16 cellular contexts compared by ENCODE assay signal in the genomic region with DNA sequence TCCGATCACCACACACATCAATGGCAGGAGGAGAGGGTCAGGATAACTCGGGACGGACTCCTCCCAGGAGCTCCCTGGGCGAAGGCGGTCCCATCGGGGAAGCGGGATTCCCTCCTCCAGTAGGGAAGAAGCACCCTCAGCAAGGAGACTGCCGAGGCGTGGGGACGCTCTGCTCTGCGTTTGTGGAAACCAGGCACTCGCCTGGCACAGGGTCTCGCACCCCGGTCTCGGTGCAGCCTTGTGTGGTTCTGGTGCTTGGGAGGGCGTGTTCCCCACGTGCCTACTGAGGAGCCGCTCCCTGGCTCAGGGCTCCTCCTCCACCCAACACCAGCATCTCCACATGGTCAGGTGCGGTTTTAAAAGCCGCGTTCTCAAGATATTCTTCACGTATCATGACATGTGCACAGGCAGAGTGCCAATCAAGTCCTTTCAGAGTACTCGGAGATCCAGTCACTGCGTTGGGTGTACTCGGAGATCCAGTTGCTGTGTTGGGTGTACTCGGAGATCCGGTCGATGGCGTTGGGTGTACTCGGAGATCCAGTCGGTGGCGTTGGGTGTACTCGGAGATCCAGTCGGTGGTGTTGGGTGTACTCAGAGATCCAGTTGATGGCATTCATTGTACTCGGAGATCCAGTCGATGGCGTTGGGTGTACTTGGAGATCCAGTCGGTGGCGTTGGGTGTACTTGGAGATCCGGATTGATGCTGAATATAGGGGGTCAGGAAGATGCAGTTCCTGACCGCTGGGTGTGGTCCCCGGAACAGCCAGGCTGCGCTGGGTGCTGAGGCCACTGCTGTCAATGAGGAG.
"Had no signal": no experiment of that assay in that cellular context is flagged by ENCODE, and none has a peak within 500 bp of the region (broad histone marks: within the 10 kb centered on the region; RNA-seq: fewer than 3 reads in every experiment).

No MANE protein-coding gene starts in this region.

- H3K4me3 Mint-ChIP-seq: activated CD8-positive, alpha-beta memory T cell treated with anti-CD3 and anti-CD28 coated beads, Interleukin-2, amount 10 ng/mL, durations not matched to agents 7 days and 5 days; neural crest cell; stimulated activated naive CD8-positive, alpha-beta T cell treated with anti-CD3 and anti-CD28 coated beads, Interleukin-15, Interleukin-2, amounts not matched to agents 100 ng/mL and 50 ng/mL, for 24 hours; T-helper 2 cell treated with Interferon-gamma antibody and Interleukin-4, amounts not matched to agents 5 μg/mL and 100 μg/mL, for 36 hours had no signal

- H3K9me3 Mint-ChIP-seq: stimulated activated naive CD8-positive, alpha-beta T cell treated with anti-CD3 and anti-CD28 coated beads, Interleukin-15, Interleukin-2, amounts not matched to agents 100 ng/mL and 50 ng/mL, for 24 hours had no signal

- H3K27ac ChIP-seq: adrenal gland, foreskin keratinocyte, pancreas, thoracic aorta, vagina had no signal

- FAIRE-seq: endometrium, pancreas had no signal

- H3K4me1 Mint-ChIP-seq: neural crest cell had no signal

- H3K9me3 ChIP-seq: adrenal gland, pancreas, thoracic aorta, vagina had no signal

- ATAC-seq: activated CD4-positive, CD25-positive, alpha-beta regulatory T cell treated with anti-CD3 and anti-CD28 coated beads, Interleukin-2, amount 50 U/mL, for 24 hours; activated CD8-positive, alpha-beta memory T cell treated with anti-CD3 and anti-CD28 coated beads, Interleukin-2, amount 10 ng/mL, durations not matched to agents 7 days and 5 days; foreskin keratinocyte had no signal

- H3K27me3 ChIP-seq: adrenal gland, foreskin keratinocyte, pancreas, vagina had no signal

- H3K27me3 Mint-ChIP-seq: stimulated activated naive CD8-positive, alpha-beta T cell treated with anti-CD3 and anti-CD28 coated beads, Interleukin-15, Interleukin-2, amounts not matched to agents 100 ng/mL and 50 ng/mL, for 24 hours had no signal

- H3K36me3 ChIP-seq: adrenal gland, pancreas, thoracic aorta, vagina had no signal

- H3K4me1 ChIP-seq: adrenal gland, foreskin keratinocyte, vagina had no signal

- DNase-seq: activated CD4-positive, alpha-beta T cell treated with anti-CD3 and anti-CD28 coated beads, Interleukin-2, amount 50 U/mL, for 48 hours; activated CD8-positive, alpha-beta memory T cell treated with anti-CD3 and anti-CD28 coated beads, Interleukin-2, amount 10 ng/mL, durations not matched to agents 7 days and 5 days; activated naive CD4-positive, alpha-beta T cell treated with Interleukin-2 at 50 U/mL for 16 hours; foreskin keratinocyte; mesendoderm; stimulated activated CD4-positive, alpha-beta T cell treated with anti-CD3 and anti-CD28 coated beads, Interleukin-4, amount 100 ng/mL, for 24 hours; SW 1271 had no signal

- H3K27ac Mint-ChIP-seq: activated CD8-positive, alpha-beta memory T cell treated with anti-CD3 and anti-CD28 coated beads, Interleukin-2, amount 10 ng/mL, durations not matched to agents 7 days and 5 days; stimulated activated naive CD8-positive, alpha-beta T cell treated with anti-CD3 and anti-CD28 coated beads, Interleukin-15, Interleukin-2, amounts not matched to agents 100 ng/mL and 50 ng/mL, for 24 hours; T-helper 2 cell treated with Interferon-gamma antibody and Interleukin-4, amounts not matched to agents 5 μg/mL and 100 μg/mL, for 36 hours had no signal

- H3K36me3 Mint-ChIP-seq: activated CD8-positive, alpha-beta memory T cell treated with anti-CD3 and anti-CD28 coated beads, Interleukin-2, amount 10 ng/mL, durations not matched to agents 7 days and 5 days had no signal

- H3K4me3 ChIP-seq: adrenal gland, pancreas, thoracic aorta, vagina had no signal
